ENCODE assay signal across 10 cellular contexts in the genomic region with DNA sequence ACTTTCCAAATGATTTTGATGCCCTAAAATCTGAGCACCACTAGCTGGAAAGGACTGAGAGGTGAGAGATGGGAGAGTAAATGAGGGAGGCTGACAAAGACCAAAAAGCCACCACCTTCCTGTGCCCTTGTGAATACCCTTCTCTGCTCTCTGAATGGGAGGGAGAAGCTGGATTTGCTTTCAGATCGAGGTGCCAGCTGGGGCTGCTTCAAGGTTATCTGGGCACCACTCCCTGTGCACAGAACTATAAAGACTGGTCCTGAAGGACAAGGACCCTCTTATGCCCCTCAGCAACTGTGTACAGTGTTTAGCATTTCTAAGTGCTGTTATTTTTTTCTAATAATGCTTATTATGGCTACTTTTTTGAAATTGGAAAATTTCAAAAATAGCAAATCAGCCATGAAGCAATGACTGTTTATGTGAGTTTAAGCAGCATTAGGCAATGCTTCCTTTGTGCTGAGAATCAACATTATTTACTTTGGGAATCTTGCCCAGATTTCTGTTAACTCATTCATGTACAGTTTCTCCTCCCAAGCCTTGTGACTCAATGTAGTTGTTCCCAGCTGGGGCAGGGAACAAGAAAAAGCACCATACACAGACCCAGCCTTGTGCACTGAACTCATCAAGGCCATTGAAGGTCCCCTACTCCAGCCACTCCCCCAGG. TPM values are rescaled to one million over a fixed set of nuclear protein-coding genes. Genes with fewer than 3 reads are reported as not detected.
DNase-seq lines count a peak whose midpoint lies in the region; ATAC-seq and TF ChIP-seq lines count a peak whose summit lies in the region.
"Had no signal": no experiment of that assay in that cellular context is flagged by ENCODE, and none has a peak within 500 bp of the region (broad histone marks: within the 10 kb centered on the region; RNA-seq: fewer than 3 reads in every experiment).

No MANE protein-coding gene starts in this region.

- peak overlapping the region in 2 of 3 experiments; percentile 16 to 62 for H3K27ac Mint-ChIP-seq in nephron
- no peak overlapping the region for H3K27ac Mint-ChIP-seq in activated CD4-positive, alpha-beta memory T cell treated with anti-CD3 and anti-CD28 coated beads for 36 hours
- H3K27ac Mint-ChIP-seq in activated T-cell treated with anti-CD3 and anti-CD28 coated beads, Interleukin-2, amount 50 U/mL, for 72 hours: no peak overlapping the region

- intact Hi-C loops in activated CD4-positive, alpha-beta memory T cell treated with anti-CD3 and anti-CD28 coated beads for 36 hours (cut with micrococcal nuclease): no loop called here

- H3K36me3 Mint-ChIP-seq in nephron (ENCODE audit: low read depth): no peaks in the 10 kb centered on the region
- H3K36me3 Mint-ChIP-seq in activated CD4-positive, alpha-beta memory T cell treated with anti-CD3 and anti-CD28 coated beads for 36 hours: peaks cover 2% of the 10 kb centered on the region
- peaks cover 0 to 3% of the 10 kb centered on the region in 2 donors for H3K36me3 Mint-ChIP-seq in activated T-cell treated with anti-CD3 and anti-CD28 coated beads, Interleukin-2, amount 50 U/mL, for 72 hours (ENCODE audit: insufficient read depth in 2 of 2)

- peak; percentile 92 for ATAC-seq in esophagus mucosa
- ATAC-seq in activated T-cell treated with anti-CD3 and anti-CD28 coated beads, Interleukin-2, amount 50 U/mL, for 72 hours (replicated peaks in 1 of 2): no peak

- CTCF ChIA-PET in activated CD4-positive, alpha-beta memory T cell treated with anti-CD3 and anti-CD28 coated beads for 36 hours (lab: Charles Lee): no interaction called here

- TF ChIP-seq CTCF in nephron (IDR thresholded peaks at IDR 0.05; ENCODE audit: unreplicated experiment in 3 of 3): no peak

- H3K4me1 Mint-ChIP-seq in nephron: peaks cover 36% of the 10 kb centered on the region
- no peaks in the 10 kb centered on the region for H3K4me1 Mint-ChIP-seq in activated CD4-positive, alpha-beta memory T cell treated with anti-CD3 and anti-CD28 coated beads for 36 hours (ENCODE audit: low read depth)
- no peaks in the 10 kb centered on the region for H3K4me1 Mint-ChIP-seq in activated T-cell treated with anti-CD3 and anti-CD28 coated beads, Interleukin-2, amount 50 U/mL, for 72 hours (ENCODE audit: low read depth)

- H3K27me3 Mint-ChIP-seq in nephron (ENCODE audit: low read depth): no peaks in the 10 kb centered on the region
- no peaks in the 10 kb centered on the region for H3K27me3 Mint-ChIP-seq in activated CD4-positive, alpha-beta memory T cell treated with anti-CD3 and anti-CD28 coated beads for 36 hours
- no peaks in the 10 kb centered on the region for H3K27me3 Mint-ChIP-seq in activated T-cell treated with anti-CD3 and anti-CD28 coated beads, Interleukin-2, amount 50 U/mL, for 72 hours (ENCODE audit: low read depth)

- H3K4me3 Mint-ChIP-seq in nephron: no peak overlapping the region
- no peak overlapping the region for H3K4me3 Mint-ChIP-seq in activated CD4-positive, alpha-beta memory T cell treated with anti-CD3 and anti-CD28 coated beads for 36 hours
- H3K4me3 Mint-ChIP-seq in activated T-cell treated with anti-CD3 and anti-CD28 coated beads, Interleukin-2, amount 50 U/mL, for 72 hours: no peak overlapping the region

- H3K9me3 Mint-ChIP-seq in nephron: peaks cover 4% of the 10 kb centered on the region
- H3K9me3 Mint-ChIP-seq in activated CD4-positive, alpha-beta memory T cell treated with anti-CD3 and anti-CD28 coated beads for 36 hours: peaks cover 6% of the 10 kb centered on the region
- peaks cover 3 to 5% of the 10 kb centered on the region in 2 donors for H3K9me3 Mint-ChIP-seq in activated T-cell treated with anti-CD3 and anti-CD28 coated beads, Interleukin-2, amount 50 U/mL, for 72 hours

- POLR2A ChIA-PET in activated CD4-positive, alpha-beta memory T cell treated with anti-CD3 and anti-CD28 coated beads for 36 hours (lab: Charles Lee): no interaction called here

- DNase-seq in Ammon's horn (ENCODE audit: low spot score) (peak; percentile 11), NCI-H69 (lab: John Stamatoyannopoulos, UW) (peak; percentile 3), NCI-H1105 (lab: John Stamatoyannopoulos, UW) (no peak), DMS53 (lab: John Stamatoyannopoulos, UW) (no peak)
- no peak for DNase-seq in activated CD4-positive, alpha-beta memory T cell treated with anti-CD3 and anti-CD28 coated beads for 36 hours
- no peak for DNase-seq in activated T-cell treated with anti-CD3 and anti-CD28 coated beads, Interleukin-2, amount 50 U/mL, for 72 hours
- DNase-seq: kidney, NCI-H524 had no signal

RNA-seq across cellular contexts. Expression of a gene that starts 37.4 kb away (rescaled TPM):
- total RNA-seq in esophagus mucosa: 104 TPM
- total RNA-seq in activated CD4-positive, alpha-beta memory T cell treated with anti-CD3 and anti-CD28 coated beads for 36 hours: 100 to 1,000 TPM; 204 to 209 TPM
- total RNA-seq in activated T-cell treated with anti-CD3 and anti-CD28 coated beads, Interleukin-2, amount 50 U/mL, for 72 hours: 100 to 1,000 TPM; 261 to 288 TPM

Comparison
In these comparisons a context has a peak if more than half of its experiments do, and no peak if none do; other contexts are left out.
1. DNase-seq: peak in Ammon's horn (single experiment) and NCI-H69 (single experiment); none in NCI-H1105 (single experiment), activated CD4-positive, alpha-beta memory T cell treated with anti-CD3 and anti-CD28 coated beads for 36 hours (single experiment), DMS53 (single experiment) and activated T-cell treated with anti-CD3 and anti-CD28 coated beads, Interleukin-2, amount 50 U/mL, for 72 hours (0 of 2).
2. H3K27ac Mint-ChIP-seq: peak in nephron (2 of 3); none in activated CD4-positive, alpha-beta memory T cell treated with anti-CD3 and anti-CD28 coated beads for 36 hours (single experiment) and activated T-cell treated with anti-CD3 and anti-CD28 coated beads, Interleukin-2, amount 50 U/mL, for 72 hours (single experiment).